In the genomic region with DNA sequence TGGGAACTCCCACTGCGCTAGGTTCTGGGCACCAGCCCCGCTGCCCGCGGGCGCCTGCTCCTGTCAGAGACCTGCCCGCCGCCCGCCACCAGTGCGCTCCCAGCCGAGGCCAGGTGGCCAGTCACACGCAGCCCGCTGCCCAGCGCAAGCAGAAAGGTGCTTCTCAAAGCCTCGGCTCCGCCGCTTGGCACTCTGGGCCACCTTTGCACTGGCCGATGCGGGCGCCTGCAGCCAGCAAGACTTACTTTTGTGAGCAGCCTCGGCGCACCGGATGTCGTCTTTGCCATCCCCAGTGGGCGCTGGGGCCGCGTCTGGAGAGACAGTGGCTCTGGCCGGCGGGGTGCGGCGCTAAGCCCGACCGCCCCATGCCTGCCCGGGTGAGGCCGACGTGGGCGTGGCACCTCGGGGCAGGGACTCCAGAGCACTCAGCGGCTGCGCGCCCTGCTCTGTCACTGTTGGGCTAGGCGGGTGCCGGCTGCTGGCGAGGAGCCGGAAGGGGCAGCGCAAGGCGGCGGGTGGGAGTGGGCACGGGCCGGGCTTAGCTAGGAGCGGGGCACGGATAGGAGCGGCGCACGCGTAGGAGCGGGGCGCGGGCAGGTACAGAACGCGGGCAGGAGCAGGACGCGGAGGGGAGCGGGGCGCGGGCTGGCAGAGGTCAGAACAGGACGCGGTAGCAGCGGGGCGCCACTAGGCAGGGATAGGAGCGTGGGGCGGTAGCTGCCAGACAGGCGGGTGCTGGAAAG, we compare ENCODE assay signal across 8 cellular contexts. TPM values are rescaled to one million over a fixed set of nuclear protein-coding genes. Genes with fewer than 3 reads are reported as not detected.
DNase-seq lines count a peak whose midpoint lies in the region; ATAC-seq and TF ChIP-seq lines count a peak whose summit lies in the region.
"Not testable (repeated sequence)": the region's sequence is repeated elsewhere in the genome, so short reads cannot be mapped to it uniquely, and the experiment has no call there.

No MANE protein-coding gene starts in this region.

- not testable (repeated sequence) for H3K36me3 Mint-ChIP-seq in activated CD4-positive, alpha-beta memory T cell treated with anti-CD3 and anti-CD28 coated beads, Interleukin-2, amount 10 ng/mL, durations not matched to agents 7 days and 5 days (ENCODE audit: low read depth); brain

- not testable (repeated sequence) for H3K9me3 Mint-ChIP-seq in activated CD4-positive, alpha-beta memory T cell treated with anti-CD3 and anti-CD28 coated beads, Interleukin-2, amount 10 ng/mL, durations not matched to agents 7 days and 5 days; brain

- H3K9me3 ChIP-seq in HEK293 (ENCODE audit: control insufficient read depth, insufficient read depth, low read depth, low read length); skeletal muscle satellite cell (replicated peaks; ENCODE audit: low read length): not testable (repeated sequence)

- peak; percentile 82 for ATAC-seq in Right ventricle myocardium superior (ENCODE audit: poor library complexity)

- not testable (repeated sequence) for H3K27ac Mint-ChIP-seq in activated CD4-positive, alpha-beta memory T cell treated with anti-CD3 and anti-CD28 coated beads, Interleukin-2, amount 10 ng/mL, durations not matched to agents 7 days and 5 days; brain

- peak overlapping the region; percentile 17 for H3K4me3 Mint-ChIP-seq in activated CD4-positive, alpha-beta memory T cell treated with anti-CD3 and anti-CD28 coated beads, Interleukin-2, amount 10 ng/mL, durations not matched to agents 7 days and 5 days
- H3K4me3 Mint-ChIP-seq in brain, result peak overlapping the region; percentile 74 to 81 (median 77)

- intact Hi-C loops in Right ventricle myocardium superior (cut with DNase I), result not testable (repeated sequence)

- H3K9ac ChIP-seq in skeletal muscle satellite cell (ENCODE audit: low read depth, low read length), result not testable (repeated sequence)

- TF ChIP-seq CTCF in AG09309 (IDR thresholded peaks at IDR 0.05; ENCODE audit: control insufficient read depth, insufficient read depth, low read depth, low read length, missing control alignments); brain (conservative IDR thresholded peaks at IDR 0.05): not testable (repeated sequence)
- TF ChIP-seq CTCF in HEK293 (tag by site-specific recombination; IDR thresholded peaks at IDR 0.05), result peak; percentile 23; the same call in 1 of the 2 replicates

- H3K4me1 ChIP-seq in HEK293 (ENCODE audit: control insufficient read depth, insufficient read depth, low read length); skeletal muscle satellite cell (ENCODE audit: control insufficient read depth, insufficient read depth, low read length): not testable (repeated sequence)

- H3K27me3 Mint-ChIP-seq in activated CD4-positive, alpha-beta memory T cell treated with anti-CD3 and anti-CD28 coated beads, Interleukin-2, amount 10 ng/mL, durations not matched to agents 7 days and 5 days, result peaks cover 25% of the 10 kb centered on the region
- peaks cover 50% of the 10 kb centered on the region for H3K27me3 Mint-ChIP-seq in brain

- CTCF ChIA-PET in HEK293 (lab: Yijun Ruan, JAX); activated CD4-positive, alpha-beta memory T cell treated with anti-CD3 and anti-CD28 coated beads, Interleukin-2, amount 10 ng/mL, durations not matched to agents 7 days and 5 days (lab: Charles Lee): not testable (repeated sequence)

- H3K27me3 ChIP-seq in skeletal muscle satellite cell (ENCODE audit: control insufficient read depth, insufficient read depth, low read length), result not testable (repeated sequence)

- H3K36me3 ChIP-seq in HEK293 (ENCODE audit: control insufficient read depth in 2 of 2, insufficient read depth in 1 of 2, low read length in 2 of 2); skeletal muscle satellite cell (ENCODE audit: insufficient read depth, low read length): not testable (repeated sequence)

- H3K27ac ChIP-seq in HEK293 (ENCODE audit: extremely low read depth, low read depth, low read length), result not testable (repeated sequence)

- not testable (repeated sequence) for H3K4me1 Mint-ChIP-seq in activated CD4-positive, alpha-beta memory T cell treated with anti-CD3 and anti-CD28 coated beads, Interleukin-2, amount 10 ng/mL, durations not matched to agents 7 days and 5 days; brain

- H3K4me3 ChIP-seq in AG09309 (ENCODE audit: control insufficient read depth, low read depth, low read length), result peak overlapping the region; percentile 26
- H3K4me3 ChIP-seq in HEK293 (ENCODE audit: low read depth, low read length), result peak overlapping the region; percentile 28
- H3K4me3 ChIP-seq in skeletal muscle satellite cell (ENCODE audit: low read length), result peak overlapping the region; percentile 59

- POLR2A ChIA-PET in HEK293 (lab: Yijun Ruan, JAX); activated CD4-positive, alpha-beta memory T cell treated with anti-CD3 and anti-CD28 coated beads, Interleukin-2, amount 10 ng/mL, durations not matched to agents 7 days and 5 days (lab: Charles Lee): not testable (repeated sequence)

- peak overlapping the region; percentile 74 for H3K4me2 ChIP-seq in skeletal muscle satellite cell (ENCODE audit: low read length)

- not testable (repeated sequence) for DNase-seq in AG09309 (ENCODE audit: low read depth); activated CD4-positive, alpha-beta memory T cell treated with anti-CD3 and anti-CD28 coated beads, Interleukin-2, amount 10 ng/mL, durations not matched to agents 7 days and 5 days; Right ventricle myocardium superior
- DNase-seq in NCI-H774 (lab: John Stamatoyannopoulos, UW) (peak; percentile 38), mesenteric fat pad (ENCODE audit: low spot score) (peak; percentile 81)

TF ChIP-seq in HEK293, 187 proteins besides CTCF, POLR2A, EP300 and RAD21 (continues in another document):
- TF ChIP-seq ZBTB8A (tag by site-specific recombination; IDR thresholded peaks at IDR 0.05) (peak; percentile 39; the same call in 1 of the 2 replicates), ZFHX2 (tag by site-specific recombination; conservative IDR thresholded peaks at IDR 0.05) (peak; percentile 67), ZNF335 (tag by site-specific recombination; conservative IDR thresholded peaks at IDR 0.05) (peak; percentile 66), SP3 (tag by site-specific recombination; IDR thresholded peaks at IDR 0.05) (peak; percentile 50), ZBTB20 (tag by site-specific recombination; IDR thresholded peaks at IDR 0.05) (peak; percentile 27; the same call in 1 of the 2 replicates), ZIC2 (tag by site-specific recombination; IDR thresholded peaks at IDR 0.05) (peak; percentile 30; the same call in 1 of the 2 replicates), KLF1 (tag by site-specific recombination; IDR thresholded peaks at IDR 0.05) (peak; percentile 51), EGR2 (tag by site-specific recombination; IDR thresholded peaks at IDR 0.05; ENCODE audit: low read depth) (peak; percentile 78)
- TF ChIP-seq, protein P1, sequence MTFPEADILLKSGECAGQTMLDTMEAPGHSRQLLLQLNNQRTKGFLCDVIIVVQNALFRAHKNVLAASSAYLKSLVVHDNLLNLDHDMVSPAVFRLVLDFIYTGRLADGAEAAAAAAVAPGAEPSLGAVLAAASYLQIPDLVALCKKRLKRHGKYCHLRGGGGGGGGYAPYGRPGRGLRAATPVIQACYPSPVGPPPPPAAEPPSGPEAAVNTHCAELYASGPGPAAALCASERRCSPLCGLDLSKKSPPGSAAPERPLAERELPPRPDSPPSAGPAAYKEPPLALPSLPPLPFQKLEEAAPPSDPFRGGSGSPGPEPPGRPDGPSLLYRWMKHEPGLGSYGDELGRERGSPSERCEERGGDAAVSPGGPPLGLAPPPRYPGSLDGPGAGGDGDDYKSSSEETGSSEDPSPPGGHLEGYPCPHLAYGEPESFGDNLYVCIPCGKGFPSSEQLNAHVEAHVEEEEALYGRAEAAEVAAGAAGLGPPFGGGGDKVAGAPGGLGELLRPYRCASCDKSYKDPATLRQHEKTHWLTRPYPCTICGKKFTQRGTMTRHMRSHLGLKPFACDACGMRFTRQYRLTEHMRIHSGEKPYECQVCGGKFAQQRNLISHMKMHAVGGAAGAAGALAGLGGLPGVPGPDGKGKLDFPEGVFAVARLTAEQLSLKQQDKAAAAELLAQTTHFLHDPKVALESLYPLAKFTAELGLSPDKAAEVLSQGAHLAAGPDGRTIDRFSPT (tag by site-specific recombination; IDR thresholded peaks at IDR 0.05), result peak; percentile 85
- TF ChIP-seq, protein P2, sequence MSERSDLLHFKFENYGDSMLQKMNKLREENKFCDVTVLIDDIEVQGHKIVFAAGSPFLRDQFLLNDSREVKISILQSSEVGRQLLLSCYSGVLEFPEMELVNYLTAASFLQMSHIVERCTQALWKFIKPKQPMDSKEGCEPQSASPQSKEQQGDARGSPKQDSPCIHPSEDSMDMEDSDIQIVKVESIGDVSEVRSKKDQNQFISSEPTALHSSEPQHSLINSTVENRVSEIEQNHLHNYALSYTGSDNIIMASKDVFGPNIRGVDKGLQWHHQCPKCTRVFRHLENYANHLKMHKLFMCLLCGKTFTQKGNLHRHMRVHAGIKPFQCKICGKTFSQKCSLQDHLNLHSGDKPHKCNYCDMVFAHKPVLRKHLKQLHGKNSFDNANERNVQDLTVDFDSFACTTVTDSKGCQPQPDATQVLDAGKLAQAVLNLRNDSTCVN (tag by site-specific recombination; optimal IDR thresholded peaks at IDR 0.05), result peak; percentile 96
- TF ChIP-seq, protein P3, sequence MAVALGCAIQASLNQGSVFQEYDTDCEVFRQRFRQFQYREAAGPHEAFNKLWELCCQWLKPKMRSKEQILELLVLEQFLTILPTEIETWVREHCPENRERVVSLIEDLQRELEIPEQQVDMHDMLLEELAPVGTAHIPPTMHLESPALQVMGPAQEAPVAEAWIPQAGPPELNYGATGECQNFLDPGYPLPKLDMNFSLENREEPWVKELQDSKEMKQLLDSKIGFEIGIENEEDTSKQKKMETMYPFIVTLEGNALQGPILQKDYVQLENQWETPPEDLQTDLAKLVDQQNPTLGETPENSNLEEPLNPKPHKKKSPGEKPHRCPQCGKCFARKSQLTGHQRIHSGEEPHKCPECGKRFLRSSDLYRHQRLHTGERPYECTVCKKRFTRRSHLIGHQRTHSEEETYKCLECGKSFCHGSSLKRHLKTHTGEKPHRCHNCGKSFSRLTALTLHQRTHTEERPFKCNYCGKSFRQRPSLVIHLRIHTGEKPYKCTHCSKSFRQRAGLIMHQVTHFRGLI (tag by site-specific recombination; IDR thresholded peaks at IDR 0.05), result peak; percentile 87

RNA-seq across cellular contexts. Expression of a gene that starts 39.1 kb away (rescaled TPM):
- 10 to 100 TPM; 26.1 to 29.2 TPM for total RNA-seq in activated CD4-positive, alpha-beta memory T cell treated with anti-CD3 and anti-CD28 coated beads, Interleukin-2, amount 10 ng/mL, durations not matched to agents 7 days and 5 days
- 13.6 TPM for polyA plus RNA-seq in brain (ENCODE audit: insufficient read depth, low read depth, low replicate concordance)
- total RNA-seq in Right ventricle myocardium superior (3.6 TPM), mesenteric fat pad (11.5 TPM)
- total RNA-seq in skeletal muscle satellite cell (2012; rRNA removed), result 4.1 and 6.3 TPM in 2 replicates
